13 cellular contexts compared by ENCODE assay signal in genomic region chr22:23147632-23148387, GRCh38. TPM values are rescaled to one million over a fixed set of nuclear protein-coding genes. Genes with fewer than 3 reads are reported as not detected.
DNase-seq lines count a peak whose midpoint lies in the region; ATAC-seq, FAIRE-seq and TF ChIP-seq lines count a peak whose summit lies in the region.
"Had no signal": no experiment of that assay in that cellular context is flagged by ENCODE, and none has a peak within 500 bp of the region (broad histone marks: within the 10 kb centered on the region; RNA-seq: fewer than 3 reads in every experiment).

No MANE protein-coding gene starts in this region.

- H3K27me3 ChIP-seq in K562 (ENCODE audit: control insufficient read depth in 2 of 2, insufficient read depth in 2 of 2, low read length in 2 of 2) (peaks cover 53 to 63% of the 10 kb centered on the region in 2 experiments), keratinocyte (ENCODE audit: control insufficient read depth, extremely low read depth, insufficient read depth, low read length) (no peaks in the 10 kb centered on the region), ovary (no peaks in the 10 kb centered on the region)
- H3K27me3 ChIP-seq: SJSA1 had no signal

- TF ChIP-seq RAD21 in K562 (CRISPR knock-in tag; conservative IDR thresholded peaks at IDR 0.05 in 1 of 2, IDR thresholded peaks at IDR 0.05 in 1 of 2), result no peak

- CTCF ChIA-PET in K562 (lab: Yijun Ruan, JAX; ENCODE audit: low intra/inter-chr PET ratio), result no interaction called here

- no peak for ATAC-seq in K562
- ATAC-seq: stimulated activated naive B cell treated with anti-CD40 and anti-IgM and Interleukin-4, amounts not matched to agents 10 μg/mL and 1 μg/mL and 100 μg/mL, for 72 hours had no signal

- TF ChIP-seq POLR2A in K562 (conservative IDR thresholded peaks at IDR 0.05), result no peak
- TF ChIP-seq POLR2A in ovary (IDR thresholded peaks at IDR 0.05), result no peak

- H3K4me3 ChIP-seq in K562 (no peak overlapping the region), keratinocyte (ENCODE audit: control insufficient read depth in 2 of 3, extremely low read depth in 1 of 3, insufficient read depth in 2 of 3, low read depth in 1 of 3, low read length in 3 of 3) (no peak overlapping the region), ovary (no peak overlapping the region)
- H3K4me3 ChIP-seq: SJSA1 had no signal

- no peak overlapping the region for H3K9ac ChIP-seq in K562 (ENCODE audit: insufficient read depth in 1 of 2, low read depth in 2 of 2, low read length in 2 of 2)
- H3K9ac ChIP-seq in keratinocyte (ENCODE audit: control insufficient read depth, extremely low read depth, insufficient read depth, low read length), result no peak overlapping the region

- no peaks in the 10 kb centered on the region for H3K79me2 ChIP-seq in K562 (ENCODE audit: control insufficient read depth, insufficient read depth, low read length)
- H3K79me2 ChIP-seq in keratinocyte (ENCODE audit: control insufficient read depth, insufficient read depth, low read length), result no peaks in the 10 kb centered on the region

- POLR2A ChIA-PET in K562 (lab: Yijun Ruan, JAX), result interaction anchor here (0.6 to 86.5 kb wide), 17 partner anchors 9 to 1060 kb away, joined by 3 to 3476 read pairs (median 4); partner anchors contain the start of genes BCR and GNAZ

- H3K4me2 ChIP-seq in K562 (ENCODE audit: insufficient read depth, low read length) (no peak overlapping the region), keratinocyte (ENCODE audit: control insufficient read depth, extremely low read depth, insufficient read depth, low read depth, low read length) (peak overlapping the region; percentile 7)

- H3K9me1 ChIP-seq in K562 (ENCODE audit: control insufficient read depth, insufficient read depth, low read length), result peaks cover 8% of the 10 kb centered on the region
- no peaks in the 10 kb centered on the region for H3K9me1 ChIP-seq in keratinocyte (ENCODE audit: control insufficient read depth, extremely low read depth, insufficient read depth, low read length)

- H3K36me3 Mint-ChIP-seq in T-helper 2 cell treated with Interferon-gamma antibody and Interleukin-4, amounts not matched to agents 5 μg/mL and 100 μg/mL, for 36 hours (ENCODE audit: low read depth), result no peaks in the 10 kb centered on the region
- H3K36me3 Mint-ChIP-seq in type B pancreatic cell, result peaks cover 6% of the 10 kb centered on the region
- H3K36me3 Mint-ChIP-seq: stimulated activated naive B cell treated with anti-CD40 and anti-IgM and Interleukin-4, amounts not matched to agents 10 μg/mL and 1 μg/mL and 100 μg/mL, for 72 hours had no signal

- H3K27me3 Mint-ChIP-seq in T-helper 2 cell treated with Interferon-gamma antibody and Interleukin-4, amounts not matched to agents 5 μg/mL and 100 μg/mL, for 36 hours (ENCODE audit: low read depth), result peaks cover 11% of the 10 kb centered on the region
- H3K27me3 Mint-ChIP-seq in type B pancreatic cell, result no peaks in the 10 kb centered on the region
- H3K27me3 Mint-ChIP-seq: stimulated activated naive B cell treated with anti-CD40 and anti-IgM and Interleukin-4, amounts not matched to agents 10 μg/mL and 1 μg/mL and 100 μg/mL, for 72 hours had no signal

- no peaks in the 10 kb centered on the region for H3K36me3 ChIP-seq in K562 (ENCODE audit: control insufficient read depth, insufficient read depth, low read length)
- H3K36me3 ChIP-seq in keratinocyte (ENCODE audit: control insufficient read depth in 2 of 2, extremely low read depth in 1 of 2, insufficient read depth in 2 of 2, low read length in 2 of 2), result peaks cover 0 to 1% of the 10 kb centered on the region in 2 experiments
- H3K36me3 ChIP-seq in ovary, result no peaks in the 10 kb centered on the region
- H3K36me3 ChIP-seq: SJSA1 had no signal

- in situ Hi-C loops in K562 (cut with MboI), result no loop called here

- no peaks in the 10 kb centered on the region for H3K9me3 Mint-ChIP-seq in T-helper 2 cell treated with Interferon-gamma antibody and Interleukin-4, amounts not matched to agents 5 μg/mL and 100 μg/mL, for 36 hours
- no peaks in the 10 kb centered on the region for H3K9me3 Mint-ChIP-seq in type B pancreatic cell
- H3K9me3 Mint-ChIP-seq: stimulated activated naive B cell treated with anti-CD40 and anti-IgM and Interleukin-4, amounts not matched to agents 10 μg/mL and 1 μg/mL and 100 μg/mL, for 72 hours had no signal

- BruUV-seq in K562 (replicated peaks; lab: Mats Ljungman, UMichigan), result no TSS peak

- peak overlapping the region; percentile 45 for H3K27ac Mint-ChIP-seq in T-helper 2 cell treated with Interferon-gamma antibody and Interleukin-4, amounts not matched to agents 5 μg/mL and 100 μg/mL, for 36 hours
- H3K27ac Mint-ChIP-seq in type B pancreatic cell, result peak overlapping the region; percentile 79
- H3K27ac Mint-ChIP-seq: stimulated activated naive B cell treated with anti-CD40 and anti-IgM and Interleukin-4, amounts not matched to agents 10 μg/mL and 1 μg/mL and 100 μg/mL, for 72 hours had no signal

- no peak overlapping the region for H3K27ac ChIP-seq in K562 (ENCODE audit: extremely low read depth, low read depth, low read length)
- no peak overlapping the region for H3K27ac ChIP-seq in keratinocyte (ENCODE audit: control insufficient read depth, insufficient read depth, low read length)
- H3K27ac ChIP-seq in ovary, result no peak overlapping the region
- H3K27ac ChIP-seq: SJSA1 had no signal

- peaks cover 5 to 26% of the 10 kb centered on the region in 2 experiments for H3K4me1 ChIP-seq in K562 (replicated peaks in 1 of 2; ENCODE audit: control insufficient read depth in 2 of 2, insufficient read depth in 2 of 2, low read length in 2 of 2)
- peaks cover 29% of the 10 kb centered on the region for H3K4me1 ChIP-seq in keratinocyte (ENCODE audit: control insufficient read depth, extremely low read depth, insufficient read depth, low read length)
- no peaks in the 10 kb centered on the region for H3K4me1 ChIP-seq in ovary (ENCODE audit: insufficient read depth)

- no peak for DNase-seq in T-helper 2 cell treated with Interferon-gamma antibody and Interleukin-4, amounts not matched to agents 5 μg/mL and 100 μg/mL, for 36 hours (ENCODE audit: low spot score)
- DNase-seq in T-helper 2 cell, result no peak
- DNase-seq in K562 (ENCODE audit: extremely low read depth in 1 of 4, low spot score in 3 of 4), result peak in 2 of 4 experiments; percentile 53 to 56
- no peak for DNase-seq in keratinocyte (ENCODE audit: low read depth, low spot score)
- DNase-seq in type B pancreatic cell (ENCODE audit: extremely low spot score, unreplicated experiment), result no peak
- no peak for DNase-seq in ovary
- DNase-seq in NCI-H446 treated with DMSO at 0.1 percent for 48 hours (lab: John Stamatoyannopoulos, UW), result no peak
- no peak for DNase-seq in stimulated activated CD8-positive, alpha-beta memory T cell treated with anti-CD3 and anti-CD28 coated beads, Interleukin-4, amount 100 ng/mL, for 48 hours
- DNase-seq: activated CD4-positive, alpha-beta T cell treated with anti-CD3 and anti-CD28 coated beads, Interleukin-2, amount 50 U/mL, for 4 hours; NCI-H187 treated with DMSO at 0.1 percent for 48 hours; stimulated activated naive B cell treated with anti-CD40 and anti-IgM and Interleukin-4, amounts not matched to agents 10 μg/mL and 1 μg/mL and 100 μg/mL, for 72 hours had no signal

- H4K20me1 ChIP-seq in K562 (replicated peaks; ENCODE audit: control insufficient read depth, insufficient read depth, low read length), result peaks cover 80% of the 10 kb centered on the region
- H4K20me1 ChIP-seq in keratinocyte (ENCODE audit: control insufficient read depth, extremely low read depth, insufficient read depth, low read length), result peaks cover 3% of the 10 kb centered on the region

- H3K4me1 Mint-ChIP-seq in T-helper 2 cell treated with Interferon-gamma antibody and Interleukin-4, amounts not matched to agents 5 μg/mL and 100 μg/mL, for 36 hours (ENCODE audit: low read depth), result peaks cover 9% of the 10 kb centered on the region
- H3K4me1 Mint-ChIP-seq in type B pancreatic cell (ENCODE audit: unreplicated experiment), result peaks cover 36% of the 10 kb centered on the region

- dilution Hi-C loops in keratinocyte (cut with MboI; ENCODE audit: extremely low pct_ligation_motif_present, low sequenced_read_pairs), result no loop called here

- intact Hi-C loops in K562 (cut with micrococcal nuclease), result no loop called here
- intact Hi-C loops in ovary (cut with DNase I), result no loop called here

- FAIRE-seq in K562 (lab: Jason Lieb, UNC) (no peak), keratinocyte (lab: Jason Lieb, UNC) (peak; percentile 80)
- FAIRE-seq: frontal cortex had no signal

- no peak for TF ChIP-seq CTCF in K562 (IDR thresholded peaks at IDR 0.05 in 2 of 3, conservative IDR thresholded peaks at IDR 0.05 in 1 of 3; ENCODE audit: insufficient read depth in 2 of 3, low read depth in 1 of 3, low read length in 3 of 3)
- TF ChIP-seq CTCF in keratinocyte (optimal IDR thresholded peaks at IDR 0.05 in 1 of 3, IDR thresholded peaks at IDR 0.05 in 1 of 3, conservative IDR thresholded peaks at IDR 0.05 in 1 of 3; ENCODE audit: extremely low read depth in 1 of 3, insufficient read depth in 2 of 3, low read length in 3 of 3), result no peak
- no peak for TF ChIP-seq CTCF in type B pancreatic cell (conservative IDR thresholded peaks at IDR 0.05)
- no peak for TF ChIP-seq CTCF in ovary (IDR thresholded peaks at IDR 0.05)

- H3K9me3 ChIP-seq in K562 (replicated peaks; ENCODE audit: control insufficient read depth, insufficient read depth, low read depth, low read length), result no peaks in the 10 kb centered on the region
- H3K9me3 ChIP-seq in keratinocyte (ENCODE audit: control insufficient read depth, low read depth, low read length), result no peaks in the 10 kb centered on the region
- H3K9me3 ChIP-seq in ovary, result no peaks in the 10 kb centered on the region
- H3K9me3 ChIP-seq: SJSA1 had no signal

- WGBS in K562 (ENCODE audit: insufficient coverage, low coverage, missing lambda C conversion rate), result 1% methylated on average over 6 of the region's 6 CpGs
- 16 to 24% (median 22%) methylated on average over 6 of the region's 6 CpGs for WGBS in ovary, 3 donors

- TF ChIP-seq EP300 in K562 (IDR thresholded peaks at IDR 0.05; ENCODE audit: low read length) (no peak), ovary (IDR thresholded peaks at IDR 0.05) (no peak)

- H3K4me3 Mint-ChIP-seq in T-helper 2 cell treated with Interferon-gamma antibody and Interleukin-4, amounts not matched to agents 5 μg/mL and 100 μg/mL, for 36 hours, result no peak overlapping the region
- H3K4me3 Mint-ChIP-seq in type B pancreatic cell, result peak overlapping the region; percentile 73
- H3K4me3 Mint-ChIP-seq: stimulated activated naive B cell treated with anti-CD40 and anti-IgM and Interleukin-4, amounts not matched to agents 10 μg/mL and 1 μg/mL and 100 μg/mL, for 72 hours had no signal

- H2AFZ ChIP-seq in K562 (ENCODE audit: low read depth, low read length) (no peak overlapping the region), keratinocyte (ENCODE audit: control insufficient read depth, low read length) (no peak overlapping the region)

RNA-seq across cellular contexts. Expression of gene RAB36, which starts 2.5 kb away (rescaled TPM):
- total RNA-seq in K562 (2011; cell fraction: chromatin; rRNA removed; ENCODE audit: low replicate concordance), result not detected in 2 replicates
- not detected in 2 replicates for total RNA-seq in K562 (2011; cell fraction: nucleolus; rRNA removed)
- not detected in 2 replicates for total RNA-seq in K562 (2011; cell fraction: nucleoplasm; rRNA removed)
- 0.04 and 0.50 TPM in 2 replicates for total RNA-seq in K562 (2014; rRNA removed)
- total RNA-seq in K562 (2014; rRNA removed; fragmentation: Illumina TruSeq; extraction: Trizol), result not detected in 2 replicates
- total RNA-seq in K562 (2015; rRNA removed; fragmentation: Illumina TruSeq; extraction: Trizol), result not detected in 2 replicates
- total RNA-seq in K562 (2021), result 0.09 TPM in 1 of 2 replicates, not detected in the other
- polyA plus RNA-seq in K562 (2011; rRNA removed), result 0.01 and 0.04 TPM in 2 replicates
- 0.58 TPM in 1 of 2 replicates, not detected in the other for polyA plus RNA-seq in K562 (2011; cell fraction: cytosol; rRNA removed)
- 0.06 TPM in 1 of 2 replicates, not detected in the other for polyA plus RNA-seq in K562 (2011; cell fraction: nucleus; rRNA removed)
- 0.08 and 0.18 TPM in 2 replicates for polyA plus RNA-seq in K562 (2012)
- polyA plus RNA-seq in K562 (2014; fragmentation: Illumina TruSeq; extraction: Trizol), result not detected in 2 replicates
- under 1 TPM; 0.04 to 0.08 TPM for polyA plus RNA-seq in K562 (2014; fragmentation: Nextera tagmentation; extraction: Ambion mirVana)
- 0.08 TPM in 1 of 2 replicates, not detected in the other for polyA plus RNA-seq in K562 (2014; rRNA removed)
- 0.42 TPM in 1 of 2 replicates, not detected in the other for polyA minus RNA-seq in K562 (2011; rRNA and poly(A)+ RNA removed)
- polyA minus RNA-seq in K562 (2011; cell fraction: cytosol; rRNA and poly(A)+ RNA removed), result not detected in 2 replicates
- 0.11 and 0.40 TPM in 2 replicates for polyA minus RNA-seq in K562 (2011; cell fraction: nucleus; rRNA and poly(A)+ RNA removed)
- polyA plus RNA-seq in keratinocyte, result 1.7 to 4.9 TPM (median 1.9 TPM) in 3 replicates
- not detected for polyA plus RNA-seq in keratinocyte (2011; ENCODE audit: low read depth)
- 2.0 and 2.6 TPM in 2 replicates for polyA plus RNA-seq in keratinocyte (2011; cell fraction: cytosol; rRNA removed)
- polyA plus RNA-seq in keratinocyte (2011; cell fraction: nucleus; rRNA removed), result 3.8 and 5.6 TPM in 2 replicates
- 0.35 and 3.3 TPM in 2 replicates for polyA plus RNA-seq in keratinocyte (2012; ENCODE audit: low replicate concordance)
- polyA minus RNA-seq in keratinocyte, result 3.2 to 6.5 TPM (median 3.3 TPM) in 3 replicates
- 2.3 TPM for polyA minus RNA-seq in keratinocyte (2011; cell fraction: cytosol; rRNA and poly(A)+ RNA removed)
- polyA minus RNA-seq in keratinocyte (2011; cell fraction: nucleus; rRNA and poly(A)+ RNA removed), result 2.7 and 3.3 TPM in 2 replicates
- 6.8 and 18.4 TPM in 2 replicates for total RNA-seq in type B pancreatic cell (ENCODE audit: low replicate concordance)
- total RNA-seq in ovary, result 10 to 100 TPM in 3 of 7 donors, 1 to 10 TPM in 4; 3.9 to 18.7 (median 9.0) TPM
- 1 to 10 TPM; 4.0 to 5.1 TPM for polyA plus RNA-seq in ovary

RNA-seq across cellular contexts. Expression of gene RSPH14, which starts 6.0 kb away (rescaled TPM):
- not detected in 2 replicates for total RNA-seq in K562 (2011; cell fraction: chromatin; rRNA removed; ENCODE audit: low replicate concordance)
- not detected in 2 replicates for total RNA-seq in K562 (2011; cell fraction: nucleolus; rRNA removed)
- total RNA-seq in K562 (2011; cell fraction: nucleoplasm; rRNA removed), result not detected in 2 replicates
- not detected in 2 replicates for total RNA-seq in K562 (2014; rRNA removed)
- total RNA-seq in K562 (2014; rRNA removed; fragmentation: Illumina TruSeq; extraction: Trizol), result not detected in 2 replicates
- total RNA-seq in K562 (2015; rRNA removed; fragmentation: Illumina TruSeq; extraction: Trizol), result not detected in 2 replicates
- total RNA-seq in K562 (2021), result not detected in 2 replicates
- 0.24 TPM in 1 of 2 replicates, not detected in the other for polyA plus RNA-seq in K562 (2011; rRNA removed)
- not detected in 2 replicates for polyA plus RNA-seq in K562 (2011; cell fraction: cytosol; rRNA removed)
- polyA plus RNA-seq in K562 (2011; cell fraction: nucleus; rRNA removed), result 0.27 TPM in 1 of 2 replicates, not detected in the other
- not detected in 2 replicates for polyA plus RNA-seq in K562 (2012)
- not detected in 2 replicates for polyA plus RNA-seq in K562 (2014; fragmentation: Illumina TruSeq; extraction: Trizol)
- polyA plus RNA-seq in K562 (2014; fragmentation: Nextera tagmentation; extraction: Ambion mirVana), result under 1 TPM in 1 of 2 experiments, not detected in 1; 0.35 TPM
- not detected in 2 replicates for polyA plus RNA-seq in K562 (2014; rRNA removed)
- not detected in 2 replicates for polyA minus RNA-seq in K562 (2011; rRNA and poly(A)+ RNA removed)
- polyA minus RNA-seq in K562 (2011; cell fraction: cytosol; rRNA and poly(A)+ RNA removed), result not detected in 2 replicates
- not detected in 2 replicates for polyA minus RNA-seq in K562 (2011; cell fraction: nucleus; rRNA and poly(A)+ RNA removed)
- polyA plus RNA-seq in keratinocyte, result 0.13 TPM in 1 of 3 replicates, not detected in the others
- 2.2 TPM for polyA plus RNA-seq in keratinocyte (2011; ENCODE audit: low read depth)
- polyA plus RNA-seq in keratinocyte (2011; cell fraction: cytosol; rRNA removed), result 0.12 TPM in 1 of 2 replicates, not detected in the other
- polyA plus RNA-seq in keratinocyte (2011; cell fraction: nucleus; rRNA removed), result 0.09 and 0.21 TPM in 2 replicates
- 0.18 and 0.25 TPM in 2 replicates for polyA plus RNA-seq in keratinocyte (2012; ENCODE audit: low replicate concordance)
- polyA minus RNA-seq in keratinocyte, result 0.19 to 3.9 TPM (median 0.30 TPM) in 3 replicates
- not detected for polyA minus RNA-seq in keratinocyte (2011; cell fraction: cytosol; rRNA and poly(A)+ RNA removed)
- polyA minus RNA-seq in keratinocyte (2011; cell fraction: nucleus; rRNA and poly(A)+ RNA removed), result not detected in 2 replicates
- 0.93 and 1.5 TPM in 2 replicates for total RNA-seq in type B pancreatic cell (ENCODE audit: low replicate concordance)
- total RNA-seq in ovary, result 1 to 10 TPM; 1.4 to 4.6 (median 3.2) TPM
- 1 to 10 TPM; 1.4 to 2.0 TPM for polyA plus RNA-seq in ovary
- total RNA-seq: SJSA1 had no signal

RNA-seq across cellular contexts. Expression of gene BCR, which starts 32.5 kb away (rescaled TPM):
- 234 and 446 TPM in 2 replicates for total RNA-seq in K562 (2011; cell fraction: chromatin; rRNA removed; ENCODE audit: low replicate concordance)
- total RNA-seq in K562 (2011; cell fraction: nucleolus; rRNA removed), result 279 and 314 TPM in 2 replicates
- 196 and 222 TPM in 2 replicates for total RNA-seq in K562 (2011; cell fraction: nucleoplasm; rRNA removed)
- total RNA-seq in K562 (2014; rRNA removed) (81.7 and 100 TPM in 2 replicates), K562 (2014; rRNA removed; fragmentation: Illumina TruSeq; extraction: Trizol) (27.5 and 45.6 TPM in 2 replicates), K562 (2015; rRNA removed; fragmentation: Illumina TruSeq; extraction: Trizol) (65.7 and 68.4 TPM in 2 replicates), K562 (2021) (144 and 150 TPM in 2 replicates), type B pancreatic cell (ENCODE audit: low replicate concordance) (61.2 and 71.6 TPM in 2 replicates), ovary (10 to 100 TPM; 21.8 to 44.6 (median 38.3) TPM)
- polyA plus RNA-seq in K562 (2011; rRNA removed) (20.9 and 36.8 TPM in 2 replicates), K562 (2014; fragmentation: Illumina TruSeq; extraction: Trizol) (45.8 and 60.4 TPM in 2 replicates), K562 (2014; fragmentation: Nextera tagmentation; extraction: Ambion mirVana) (under 1 TPM; 0.41 to 0.70 TPM), K562 (2014; rRNA removed) (34.9 and 36.1 TPM in 2 replicates), keratinocyte (25.8 to 43.0 TPM (median 30.3 TPM) in 3 replicates), ovary (10 to 100 TPM in 1 of 2 donors, 1 to 10 TPM in 1; 7.1 to 17.2 TPM)
- polyA plus RNA-seq in K562 (2011; cell fraction: cytosol; rRNA removed), result 26.4 and 31.1 TPM in 2 replicates
- polyA plus RNA-seq in K562 (2011; cell fraction: nucleus; rRNA removed), result 57.9 and 76.9 TPM in 2 replicates
- 73.9 and 75.3 TPM in 2 replicates for polyA plus RNA-seq in K562 (2012)
- 113 and 124 TPM in 2 replicates for polyA minus RNA-seq in K562 (2011; rRNA and poly(A)+ RNA removed)
- 132 and 181 TPM in 2 replicates for polyA minus RNA-seq in K562 (2011; cell fraction: cytosol; rRNA and poly(A)+ RNA removed)
- polyA minus RNA-seq in K562 (2011; cell fraction: nucleus; rRNA and poly(A)+ RNA removed), result 138 and 300 TPM in 2 replicates
- polyA plus RNA-seq in keratinocyte (2011; ENCODE audit: low read depth), result 30.9 TPM
- 30.9 and 75.3 TPM in 2 replicates for polyA plus RNA-seq in keratinocyte (2011; cell fraction: cytosol; rRNA removed)
- polyA plus RNA-seq in keratinocyte (2011; cell fraction: nucleus; rRNA removed), result 62.7 and 87.1 TPM in 2 replicates
- 38.4 and 56.2 TPM in 2 replicates for polyA plus RNA-seq in keratinocyte (2012; ENCODE audit: low replicate concordance)
- 84.1 to 263 TPM (median 98.7 TPM) in 3 replicates for polyA minus RNA-seq in keratinocyte
- 122 TPM for polyA minus RNA-seq in keratinocyte (2011; cell fraction: cytosol; rRNA and poly(A)+ RNA removed)
- polyA minus RNA-seq in keratinocyte (2011; cell fraction: nucleus; rRNA and poly(A)+ RNA removed), result 65.2 and 71.2 TPM in 2 replicates
